8 cellular contexts compared by ENCODE assay signal in the genomic region with DNA sequence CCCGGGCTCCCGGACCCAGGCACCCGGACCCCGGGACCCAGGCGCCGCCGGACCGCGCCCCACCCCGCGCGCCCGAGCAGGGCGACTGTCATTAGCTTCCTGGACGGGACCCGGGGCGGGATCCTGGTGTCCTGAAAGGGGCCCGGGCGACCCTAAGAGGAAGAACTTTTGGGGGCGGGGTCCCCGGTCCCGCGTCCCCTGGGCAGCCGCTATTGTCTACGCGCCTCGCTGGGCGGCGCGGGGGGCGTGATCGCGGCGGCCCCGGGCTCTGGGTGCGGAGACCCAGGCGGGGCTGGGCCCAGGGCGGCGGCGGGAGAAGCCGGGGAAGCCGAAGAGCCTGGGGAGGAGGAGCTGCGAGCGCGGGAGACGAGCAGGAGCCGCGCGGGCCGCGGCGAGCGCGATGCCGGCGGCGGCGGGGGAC. TPM values are rescaled to one million over a fixed set of nuclear protein-coding genes. Genes with fewer than 3 reads are reported as not detected.
DNase-seq lines count a peak whose midpoint lies in the region; ATAC-seq and TF ChIP-seq lines count a peak whose summit lies in the region.

No MANE protein-coding gene starts in this region.

- peaks cover 52% of the 10 kb centered on the region for H3K27me3 Mint-ChIP-seq in activated CD4-positive, alpha-beta T cell treated with anti-CD3 and anti-CD28 coated beads for 36 hours

- dilution Hi-C loops in mammary epithelial cell (cut with HindIII; ENCODE audit: low sequenced_read_pairs) = no loop called here

- H3K27ac ChIP-seq in mammary epithelial cell (ENCODE audit: insufficient read depth, low read depth, low read length) (no peak overlapping the region), Karpas-422 (ENCODE audit: low read length) (no peak overlapping the region)

- DNase-seq in AG04449 (ENCODE audit: low read depth, low spot score) (no peak), HK-2 (ENCODE audit: unreplicated experiment) (peak; percentile 41), mammary epithelial cell (no peak), mesenteric fat pad (ENCODE audit: low spot score) (peak; percentile 84), Karpas-422 (no peak), C1 segment of cervical spinal cord (lab: John Stamatoyannopoulos, UW) (no peak)
- no peak for DNase-seq in activated CD4-positive, alpha-beta T cell treated with anti-CD3 and anti-CD28 coated beads for 36 hours

- H3K4me2 ChIP-seq in mammary epithelial cell (ENCODE audit: insufficient read depth, low read depth, low read length) (peak overlapping the region; percentile 73), Karpas-422 (ENCODE audit: low read depth, low read length, poor library complexity, severe bottlenecking) (no peak overlapping the region)

- H3K9me2 ChIP-seq in Karpas-422 (replicated peaks; ENCODE audit: insufficient read depth, low read length) = no peaks in the 10 kb centered on the region

- 1% methylated on average over 14 of the region's 58 CpGs for WGBS in mammary epithelial cell (ENCODE audit: low coverage, missing lambda C conversion rate)

- H3K9me3 ChIP-seq in mammary epithelial cell (replicated peaks; ENCODE audit: insufficient read depth, low read length) (no peaks in the 10 kb centered on the region), Karpas-422 (ENCODE audit: low read length) (no peaks in the 10 kb centered on the region)

- H4K20me1 ChIP-seq in mammary epithelial cell (ENCODE audit: insufficient read depth, low read length) (no peaks in the 10 kb centered on the region), Karpas-422 (ENCODE audit: insufficient read depth, low read depth, low read length) (no peaks in the 10 kb centered on the region)

- H3K9me3 Mint-ChIP-seq in activated CD4-positive, alpha-beta T cell treated with anti-CD3 and anti-CD28 coated beads for 36 hours (ENCODE audit: low read depth) = no peaks in the 10 kb centered on the region

- peak overlapping the region; percentile 9 for H2AFZ ChIP-seq in mammary epithelial cell (ENCODE audit: low read depth, low read length)
- no peak overlapping the region for H2AFZ ChIP-seq in Karpas-422 (ENCODE audit: low read length)

- H3K27me3 ChIP-seq in mammary epithelial cell (ENCODE audit: insufficient read depth, low read length) (peaks cover 32% of the 10 kb centered on the region), Karpas-422 (ENCODE audit: low read length) (no peaks in the 10 kb centered on the region)

- H3K36me3 ChIP-seq in mammary epithelial cell (ENCODE audit: insufficient read depth, low read length) (no peaks in the 10 kb centered on the region), Karpas-422 (ENCODE audit: insufficient read depth, low read length) (no peaks in the 10 kb centered on the region)

- in situ Hi-C loops in mammary epithelial cell (cut with MboI; ENCODE audit: low sequenced_read_pairs in 2 of 2) = loop anchor here in 1 of 2 donors (25.0 kb wide), 1 partner anchor 389 kb away; no protein-coding TSS in a partner anchor

- TF ChIP-seq CTCF in AG04449 (IDR thresholded peaks at IDR 0.05; ENCODE audit: insufficient read depth, low read length, missing control alignments) (no peak), mammary epithelial cell (conservative IDR thresholded peaks at IDR 0.05 in 1 of 2, IDR thresholded peaks at IDR 0.05 in 1 of 2; ENCODE audit: extremely low read depth in 1 of 2, insufficient read depth in 1 of 2, low read depth in 1 of 2, low read length in 2 of 2) (no peak)

- POLR2A ChIA-PET in AG04449 (lab: Yijun Ruan, JAX) = no interaction called here
- POLR2A ChIA-PET in activated CD4-positive, alpha-beta T cell treated with anti-CD3 and anti-CD28 coated beads for 36 hours (lab: Charles Lee) = no interaction called here

- CTCF ChIA-PET in AG04449 (lab: Yijun Ruan, JAX) (interaction anchor here (0.6 to 12.5 kb wide), 17 partner anchors 9 to 398 kb away, joined by 3 to 302 read pairs (median 3); no protein-coding TSS in a partner anchor), mammary epithelial cell (lab: Charles Lee; ENCODE audit: low non-redundant PET) (no interaction called here)
- CTCF ChIA-PET in activated CD4-positive, alpha-beta T cell treated with anti-CD3 and anti-CD28 coated beads for 36 hours (lab: Charles Lee) = interaction anchor here (0.7 to 1.3 kb wide), 2 partner anchors 18 to 90 kb away, joined by 3 read pairs; no protein-coding TSS in a partner anchor

- H3K4me1 Mint-ChIP-seq in activated CD4-positive, alpha-beta T cell treated with anti-CD3 and anti-CD28 coated beads for 36 hours = peaks cover 6% of the 10 kb centered on the region

- intact Hi-C loops in mammary epithelial cell (cut with micrococcal nuclease) = no loop called here
- intact Hi-C loops in activated CD4-positive, alpha-beta T cell treated with anti-CD3 and anti-CD28 coated beads for 36 hours (cut with DNase I, micrococcal nuclease) = loop anchor here in 1 of 2 experiments (2.0 to 10.0 kb wide), 3 partner anchors 86 to 712 kb away; partner anchors contain the start of genes MIS18A and TCP10L

- H3K27ac Mint-ChIP-seq in activated CD4-positive, alpha-beta T cell treated with anti-CD3 and anti-CD28 coated beads for 36 hours = no peak overlapping the region

- no TSS peak for BruUV-seq in mammary epithelial cell (replicated peaks; lab: Mats Ljungman, UMichigan)

- H3K9ac ChIP-seq in mammary epithelial cell (ENCODE audit: insufficient read depth, low read length) (no peak overlapping the region), Karpas-422 (ENCODE audit: low read length) (no peak overlapping the region)

- H3K36me3 Mint-ChIP-seq in activated CD4-positive, alpha-beta T cell treated with anti-CD3 and anti-CD28 coated beads for 36 hours (ENCODE audit: low read depth) = no peaks in the 10 kb centered on the region

- no peak overlapping the region for H3K4me3 Mint-ChIP-seq in activated CD4-positive, alpha-beta T cell treated with anti-CD3 and anti-CD28 coated beads for 36 hours

- H3K79me2 ChIP-seq in mammary epithelial cell (ENCODE audit: insufficient read depth, low read length) (no peaks in the 10 kb centered on the region), Karpas-422 (ENCODE audit: low read length) (no peaks in the 10 kb centered on the region)

- H3K4me1 ChIP-seq in mammary epithelial cell (ENCODE audit: insufficient read depth, low read length) (peaks cover 11% of the 10 kb centered on the region), Karpas-422 (ENCODE audit: low read length) (no peaks in the 10 kb centered on the region)

- no peak for ATAC-seq in activated CD4-positive, alpha-beta T cell treated with anti-CD3 and anti-CD28 coated beads for 36 hours
- ATAC-seq in HG03025 (IDR thresholded peaks at IDR 0.05; ENCODE audit: low FRiP score, unreplicated experiment) = no peak

- peak overlapping the region; percentile 62 for H3K4me3 ChIP-seq in AG04449 (ENCODE audit: low read depth, low read length)
- H3K4me3 ChIP-seq in mammary epithelial cell (replicated peaks in 1 of 3; ENCODE audit: insufficient read depth in 1 of 3, low read depth in 2 of 3, low read length in 3 of 3) = peak overlapping the region in 1 of 3 experiments; percentile 20
- no peak overlapping the region for H3K4me3 ChIP-seq in Karpas-422 (ENCODE audit: low read length)

RNA-seq across cellular contexts. Expression of gene HUNK, which starts 0.5 kb away (rescaled TPM):
- total RNA-seq in mammary epithelial cell (under 1 TPM in 1 of 2 donors, not detected in 1; 0.17 TPM), mesenteric fat pad (0.55 TPM)
- polyA plus RNA-seq in mammary epithelial cell = 0.01 TPM
- polyA minus RNA-seq in mammary epithelial cell = not detected
- total RNA-seq in Karpas-422 (2014; rRNA removed; shearing (Covaris generic); ENCODE audit: low replicate concordance) = not detected in 2 replicates
- under 1 TPM; 0.02 to 0.27 TPM for total RNA-seq in activated CD4-positive, alpha-beta T cell treated with anti-CD3 and anti-CD28 coated beads for 36 hours

Comparison
In these comparisons a context has a peak if more than half of its experiments do, and no peak if none do; other contexts are left out.
1. DNase-seq: peak in HK-2 (single experiment) and mesenteric fat pad (single experiment); none in AG04449 (single experiment), mammary epithelial cell (single experiment), Karpas-422 (single experiment), activated CD4-positive, alpha-beta T cell treated with anti-CD3 and anti-CD28 coated beads for 36 hours (single experiment) and C1 segment of cervical spinal cord (0 of 14).